Comparison of ENCODE assay signal across 15 cellular contexts in genomic region chr19:38829203-38829602, GRCh38. TPM values are rescaled to one million over a fixed set of nuclear protein-coding genes. Genes with fewer than 3 reads are reported as not detected.
"Had no signal": no experiment of that assay in that cellular context is flagged by ENCODE, and none has a peak within 500 bp of the region (broad histone marks: within the 10 kb centered on the region; RNA-seq: fewer than 3 reads in every experiment).

No MANE protein-coding gene starts in this region.

RNA-seq across cellular contexts. Expression of gene LGALS4, which starts 16.5 kb away (rescaled TPM):
- total RNA-seq: ascending aorta, chondrocyte, myocyte had no signal

RNA-seq across cellular contexts. Expression of gene LGALS7B, which starts 40.2 kb away (rescaled TPM):
- total RNA-seq: activated CD8-positive, alpha-beta memory T cell treated with anti-CD3 and anti-CD28 coated beads for 36 hours; activated naive CD8-positive, alpha-beta T cell treated with anti-CD3 and anti-CD28 coated beads, Interleukin-2, amount 10 ng/mL, durations not matched to agents 7 days and 5 days; activated T-helper 1 cell treated with anti-CD3 and anti-CD28 coated beads, Interleukin-12 subunit alpha, Interleukin-12 subunit beta, Interleukin-2, Interleukin-4 antibody, amounts not matched to agents 30 ng/mL and 10 ng/mL and 1 ng/mL, durations not matched to agents 14 hours and 24 hours and 36 hours; ascending aorta; chondrocyte; dorsolateral prefrontal cortex; endodermal cell; frontal cortex; heart left ventricle; left cardiac atrium; lower lobe of right lung; myocyte; pancreas; stomach; ureter had no signal
- polyA plus RNA-seq: heart left ventricle had no signal
